Comparison of ENCODE assay signal across 8 cellular contexts in genomic region chr11:9600651-9601040, GRCh38. TPM values are rescaled to one million over a fixed set of nuclear protein-coding genes. Genes with fewer than 3 reads are reported as not detected.
DNase-seq lines count a peak whose midpoint lies in the region; ATAC-seq and TF ChIP-seq lines count a peak whose summit lies in the region.

No MANE protein-coding gene starts in this region.

- peak; percentile 48 for ATAC-seq in HG03280 (IDR thresholded peaks at IDR 0.05; ENCODE audit: unreplicated experiment)

- H3K27me3 ChIP-seq in suprapubic skin, result no peaks in the 10 kb centered on the region

- TF ChIP-seq CTCF in suprapubic skin (IDR thresholded peaks at IDR 0.05), result no peak

- H3K4me1 Mint-ChIP-seq in activated T-helper 2 cell treated with anti-CD3 and anti-CD28 coated beads, Interferon-gamma antibody, Interleukin-2, Interleukin-4, amounts not matched to agents 10 μg/mL and 5 μg/mL and 100 μg/mL, durations not matched to agents 14 hours and 24 hours and 36 hours (ENCODE audit: low read depth), result peaks cover 34% of the 10 kb centered on the region

- H3K36me3 ChIP-seq in suprapubic skin, result no peaks in the 10 kb centered on the region

- no peaks in the 10 kb centered on the region for H3K27me3 Mint-ChIP-seq in activated T-helper 2 cell treated with anti-CD3 and anti-CD28 coated beads, Interferon-gamma antibody, Interleukin-2, Interleukin-4, amounts not matched to agents 10 μg/mL and 5 μg/mL and 100 μg/mL, durations not matched to agents 14 hours and 24 hours and 36 hours (ENCODE audit: low read depth)

- intact Hi-C loops in activated T-helper 2 cell treated with anti-CD3 and anti-CD28 coated beads, Interferon-gamma antibody, Interleukin-2, Interleukin-4, amounts not matched to agents 10 μg/mL and 5 μg/mL and 100 μg/mL, durations not matched to agents 14 hours and 24 hours and 36 hours (cut with micrococcal nuclease), result loop anchor here (1.0 kb wide), 3 partner anchors 13 to 34 kb away; partner anchors contain the start of gene WEE1

- no peaks in the 10 kb centered on the region for H3K9me3 Mint-ChIP-seq in activated T-helper 2 cell treated with anti-CD3 and anti-CD28 coated beads, Interferon-gamma antibody, Interleukin-2, Interleukin-4, amounts not matched to agents 10 μg/mL and 5 μg/mL and 100 μg/mL, durations not matched to agents 14 hours and 24 hours and 36 hours

- peak overlapping the region; percentile 89 for H3K27ac Mint-ChIP-seq in activated T-helper 2 cell treated with anti-CD3 and anti-CD28 coated beads, Interferon-gamma antibody, Interleukin-2, Interleukin-4, amounts not matched to agents 10 μg/mL and 5 μg/mL and 100 μg/mL, durations not matched to agents 14 hours and 24 hours and 36 hours

- H3K4me1 ChIP-seq in suprapubic skin, result peaks cover 11% of the 10 kb centered on the region

- no peak overlapping the region for H3K4me3 ChIP-seq in suprapubic skin

- WGBS in suprapubic skin, result 62% methylated on average over 4 of the region's 4 CpGs

- peak overlapping the region; percentile 49 for H3K27ac ChIP-seq in suprapubic skin
- no peak overlapping the region for H3K27ac ChIP-seq in caudate nucleus (ENCODE audit: low read depth, low read length)

- DNase-seq in stimulated activated CD4-positive, alpha-beta T cell treated with anti-CD3 and anti-CD28 coated beads, Interleukin-1b, Interleukin-23, amount 100 ng/mL, for 48 hours, result peak; percentile 28
- DNase-seq in stimulated activated CD4-positive, alpha-beta T cell treated with anti-CD3 and anti-CD28 coated beads, Interleukin-12 subunit alpha, Interleukin-12 subunit beta, amount 100 ng/mL, for 4 hours, result no peak
- DNase-seq in activated T-helper 2 cell treated with anti-CD3 and anti-CD28 coated beads, Interferon-gamma antibody, Interleukin-2, Interleukin-4, amounts not matched to agents 10 μg/mL and 5 μg/mL and 100 μg/mL, durations not matched to agents 14 hours and 24 hours and 36 hours (ENCODE audit: low spot score), result no peak
- peak in 1 of 2 donors; percentile 11 for DNase-seq in suprapubic skin (ENCODE audit: low spot score in 2 of 2)
- DNase-seq in effector CD4-positive, alpha-beta T cell, result no peak
- no peak for DNase-seq in EL
- no peak for DNase-seq in caudate nucleus (lab: John Stamatoyannopoulos, UW)

- TF ChIP-seq EP300 in suprapubic skin (IDR thresholded peaks at IDR 0.05), result no peak

- no peaks in the 10 kb centered on the region for H3K36me3 Mint-ChIP-seq in activated T-helper 2 cell treated with anti-CD3 and anti-CD28 coated beads, Interferon-gamma antibody, Interleukin-2, Interleukin-4, amounts not matched to agents 10 μg/mL and 5 μg/mL and 100 μg/mL, durations not matched to agents 14 hours and 24 hours and 36 hours (ENCODE audit: low read depth)

- H3K9me3 ChIP-seq in suprapubic skin, result no peaks in the 10 kb centered on the region

- TF ChIP-seq POLR2A in suprapubic skin (IDR thresholded peaks at IDR 0.05), result no peak

- H3K4me3 Mint-ChIP-seq in activated T-helper 2 cell treated with anti-CD3 and anti-CD28 coated beads, Interferon-gamma antibody, Interleukin-2, Interleukin-4, amounts not matched to agents 10 μg/mL and 5 μg/mL and 100 μg/mL, durations not matched to agents 14 hours and 24 hours and 36 hours (ENCODE audit: low read depth), result peak overlapping the region; percentile 77

RNA-seq across cellular contexts. Expression of gene WEE1, which starts 27.2 kb away (rescaled TPM):
- 48.6 and 49.6 TPM in 2 replicates for total RNA-seq in activated T-helper 2 cell treated with anti-CD3 and anti-CD28 coated beads, Interferon-gamma antibody, Interleukin-2, Interleukin-4, amounts not matched to agents 10 μg/mL and 5 μg/mL and 100 μg/mL, durations not matched to agents 14 hours and 24 hours and 36 hours
- 100 to 1,000 TPM in 3 of 4 donors, 10 to 100 TPM in 1; 82.0 to 296 (median 183) TPM for total RNA-seq in suprapubic skin
